24 cellular contexts compared by ENCODE assay signal in the genomic region with DNA sequence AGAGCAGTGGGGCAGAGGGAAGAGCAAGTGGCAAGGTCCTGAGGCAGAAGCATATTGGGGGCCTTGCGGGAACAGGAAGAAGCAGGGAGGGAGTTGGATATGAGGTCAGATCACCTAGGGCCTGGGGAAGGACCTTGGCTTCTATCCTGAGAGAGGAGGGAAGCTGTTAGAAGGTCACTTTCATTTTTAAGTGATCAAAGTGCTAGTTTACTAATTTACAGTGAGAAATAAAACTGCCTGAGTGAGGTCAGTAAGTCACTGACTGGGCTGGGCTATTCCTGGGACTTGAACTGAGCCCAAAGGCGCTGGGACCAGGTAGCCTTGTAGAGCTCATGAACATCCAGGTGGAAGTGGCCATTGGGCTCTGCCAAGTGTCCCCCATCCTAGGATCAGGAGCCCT.
A peak's percentile ranks its signal among the peaks of the same experiment; 100 is the strongest.
DNase-seq lines count a peak whose midpoint lies in the region; ATAC-seq, FAIRE-seq and TF ChIP-seq lines count a peak whose summit lies in the region.
"Had no signal": no experiment of that assay in that cellular context is flagged by ENCODE, and none has a peak within 500 bp of the region (broad histone marks: within the 10 kb centered on the region; RNA-seq: fewer than 3 reads in every experiment).

No MANE protein-coding gene starts in this region.

- TF ChIP-seq POLR2A in HepG2 (IDR thresholded peaks at IDR 0.05; ENCODE audit: insufficient read depth in 1 of 2, low read depth in 2 of 2, low read length in 2 of 2), result no peak
- no peak for TF ChIP-seq POLR2A in right lobe of liver (IDR thresholded peaks at IDR 0.05)

- TF ChIP-seq CTCF in HepG2 (CRISPR knock-in tag; IDR thresholded peaks at IDR 0.05) (no peak), right lobe of liver (IDR thresholded peaks at IDR 0.05) (no peak), heart right ventricle (IDR thresholded peaks at IDR 0.05) (no peak), mucosa of descending colon (IDR thresholded peaks at IDR 0.05) (no peak), type B pancreatic cell (conservative IDR thresholded peaks at IDR 0.05) (no peak)

- no peaks in the 10 kb centered on the region for H3K4me1 ChIP-seq in HepG2 (ENCODE audit: insufficient read depth, low read length)
- H3K4me1 ChIP-seq in right lobe of liver, result no peaks in the 10 kb centered on the region
- peaks cover 0 to 50% (median 26%) of the 10 kb centered on the region in 9 donors for H3K4me1 ChIP-seq in heart right ventricle
- peaks cover 6% of the 10 kb centered on the region for H3K4me1 ChIP-seq in mucosa of descending colon (ENCODE audit: low read depth)

- no peaks in the 10 kb centered on the region for H3K79me2 ChIP-seq in HepG2 (ENCODE audit: insufficient read depth, low read length)

- H3K4me3 ChIP-seq in HepG2 (replicated peaks in 1 of 3; ENCODE audit: insufficient read depth in 1 of 3, low read depth in 2 of 3, low read length in 3 of 3) (no peak overlapping the region), right lobe of liver (no peak overlapping the region), heart right ventricle (no peak overlapping the region), mucosa of descending colon (no peak overlapping the region)
- H3K4me3 ChIP-seq: GM12878, GM23338 had no signal

- H3K36me3 Mint-ChIP-seq in type B pancreatic cell, result peaks cover 26% of the 10 kb centered on the region
- peaks cover 12% of the 10 kb centered on the region for H3K36me3 Mint-ChIP-seq in activated naive CD8-positive, alpha-beta T cell treated with anti-CD3 and anti-CD28 coated beads for 36 hours

- no peak overlapping the region for H3K4me3 Mint-ChIP-seq in type B pancreatic cell
- no peak overlapping the region for H3K4me3 Mint-ChIP-seq in activated naive CD8-positive, alpha-beta T cell treated with anti-CD3 and anti-CD28 coated beads for 36 hours
- H3K4me3 Mint-ChIP-seq: CD8-positive, alpha-beta T cell; GM23338 had no signal

- no peak overlapping the region for H3K9ac ChIP-seq in HepG2 (ENCODE audit: insufficient read depth, low read depth, low read length)

- no peak overlapping the region for H3K4me2 ChIP-seq in HepG2 (ENCODE audit: low read depth, low read length)
- H3K4me2 ChIP-seq: GM23338 had no signal

- H3K36me3 ChIP-seq in HepG2 (replicated peaks in 1 of 2; ENCODE audit: control insufficient read depth in 1 of 2, insufficient read depth in 2 of 2, low read length in 2 of 2) (no peaks in the 10 kb centered on the region; a peak in 2 of 5 replicates), right lobe of liver (no peaks in the 10 kb centered on the region), heart right ventricle (no peaks in the 10 kb centered on the region), mucosa of descending colon (ENCODE audit: low read depth) (no peaks in the 10 kb centered on the region)

- H3K27me3 Mint-ChIP-seq in type B pancreatic cell, result no peaks in the 10 kb centered on the region
- H3K27me3 Mint-ChIP-seq in activated naive CD8-positive, alpha-beta T cell treated with anti-CD3 and anti-CD28 coated beads for 36 hours, result peaks cover 9% of the 10 kb centered on the region

- no peaks in the 10 kb centered on the region for H3K9me3 ChIP-seq in HepG2 (ENCODE audit: low read length)
- peaks cover 0 to 6% (median 0%) of the 10 kb centered on the region in 4 donors for H3K9me3 ChIP-seq in right lobe of liver
- H3K9me3 ChIP-seq in heart right ventricle, result peaks cover 0 to 29% (median 2%) of the 10 kb centered on the region in 11 donors
- no peaks in the 10 kb centered on the region for H3K9me3 ChIP-seq in mucosa of descending colon

- BruUV-seq in HepG2 (replicated peaks; lab: Mats Ljungman, UMichigan), result no TSS peak

- in situ Hi-C loops in HepG2 (cut with HindIII; ENCODE audit: extremely low pct_ligation_motif_present, low pct_unique_long_range_greater_than_20kb), result no loop called here

- POLR2A ChIA-PET in HepG2 (lab: Yijun Ruan, JAX), result no interaction called here

- H3K9me3 Mint-ChIP-seq in type B pancreatic cell, result no peaks in the 10 kb centered on the region
- peaks cover 9% of the 10 kb centered on the region for H3K9me3 Mint-ChIP-seq in activated naive CD8-positive, alpha-beta T cell treated with anti-CD3 and anti-CD28 coated beads for 36 hours

- no peak for ATAC-seq in HepG2
- no peak for ATAC-seq in right lobe of liver
- ATAC-seq in heart right ventricle, result peak in 3 of 8 donors; percentile 2 to 29 (median 19)
- ATAC-seq in mucosa of descending colon, result peak; percentile 78
- no peak for ATAC-seq in GM18870 (IDR thresholded peaks at IDR 0.05; ENCODE audit: unreplicated experiment)
- ATAC-seq: CD8-positive, alpha-beta T cell; GM12878; GM23338; HCT116 had no signal

- H3K27me3 ChIP-seq in HepG2 (ENCODE audit: control insufficient read depth in 1 of 2, insufficient read depth in 2 of 2, low read length in 2 of 2), result no peaks in the 10 kb centered on the region
- no peaks in the 10 kb centered on the region for H3K27me3 ChIP-seq in right lobe of liver
- no peaks in the 10 kb centered on the region for H3K27me3 ChIP-seq in heart right ventricle

- H3K4me1 Mint-ChIP-seq in type B pancreatic cell (ENCODE audit: unreplicated experiment), result peaks cover 7% of the 10 kb centered on the region
- H3K4me1 Mint-ChIP-seq in activated naive CD8-positive, alpha-beta T cell treated with anti-CD3 and anti-CD28 coated beads for 36 hours, result peaks cover 9% of the 10 kb centered on the region

- CTCF ChIA-PET in HepG2 (lab: Yijun Ruan, JAX; ENCODE audit: low intra/inter-chr PET ratio, low total read pairs), result no interaction called here

- no peak for DNase-seq in HepG2 (ENCODE audit: low spot score)
- DNase-seq in right lobe of liver, result no peak
- DNase-seq in heart right ventricle, result no peak
- DNase-seq in mucosa of descending colon, result no peak
- peak; percentile 22 for DNase-seq in type B pancreatic cell (ENCODE audit: extremely low spot score, unreplicated experiment)
- no peak for DNase-seq in occipital lobe (lab: John Stamatoyannopoulos, UW)
- no peak for DNase-seq in activated naive CD8-positive, alpha-beta T cell treated with anti-CD3 and anti-CD28 coated beads for 36 hours
- DNase-seq: Calu3; CD8-positive, alpha-beta T cell; EL; KG1; NCI-H1417; NCI-H187; NCI-H2107; NCI-H2227 treated with DMSO at 0.1 percent for 48 hours; NCI-H510A treated with DMSO at 0.1 percent for 48 hours; NCI-H774; OCI-M1; SHP77 treated with DMSO at 0.1 percent for 48 hours had no signal

- TF ChIP-seq EP300 in HepG2 (IDR thresholded peaks at IDR 0.05; ENCODE audit: low read depth in 2 of 2, low read length in 2 of 2) (no peak), HepG2 (CRISPR knock-in tag; IDR thresholded peaks at IDR 0.05; ENCODE audit: borderline replicate concordance) (no peak)

- no peak for TF ChIP-seq RAD21 in HepG2 (CRISPR knock-in tag; IDR thresholded peaks at IDR 0.05)

- no peak overlapping the region for H3K27ac Mint-ChIP-seq in type B pancreatic cell
- no peak overlapping the region for H3K27ac Mint-ChIP-seq in activated naive CD8-positive, alpha-beta T cell treated with anti-CD3 and anti-CD28 coated beads for 36 hours
- H3K27ac Mint-ChIP-seq: CD8-positive, alpha-beta T cell; GM23338 had no signal

- H4K20me1 ChIP-seq in HepG2 (ENCODE audit: insufficient read depth, low read length), result no peaks in the 10 kb centered on the region

- intact Hi-C loops in HepG2 (cut with micrococcal nuclease; ENCODE audit: unreplicated experiment) (no loop called here), right lobe of liver (cut with DNase I) (no loop called here), heart right ventricle (cut with DNase I) (no loop called here), mucosa of descending colon (cut with DNase I, micrococcal nuclease) (no loop called here)

- H2AFZ ChIP-seq in HepG2 (ENCODE audit: low read length), result no peak overlapping the region
- H2AFZ ChIP-seq: GM23338 had no signal

- 89% methylated on average over 2 of the region's 2 CpGs for WGBS in HepG2 (ENCODE audit: low lambda C conversion rate)
- 90% methylated on average over 2 of the region's 2 CpGs for WGBS in right lobe of liver (ENCODE audit: insufficient coverage, low coverage, low lambda C conversion rate, missing lambda C conversion rate)
- 53 to 84% methylated on average over 2 of the region's 2 CpGs for WGBS in heart right ventricle, 2 donors

- FAIRE-seq in HepG2 (lab: Jason Lieb, UNC), result no peak
- FAIRE-seq: A204.1, GM12878 had no signal

- H3K27ac ChIP-seq in HepG2 (ENCODE audit: extremely low read length, insufficient read depth, low read length) (no peak overlapping the region), right lobe of liver (no peak overlapping the region), heart right ventricle (peak overlapping the region; percentile 64 to 88 (median 78))

TF ChIP-seq in HepG2, 621 proteins besides CTCF, POLR2A, EP300 and RAD21 (continues in another document):
- TF ChIP-seq, protein P1, sequence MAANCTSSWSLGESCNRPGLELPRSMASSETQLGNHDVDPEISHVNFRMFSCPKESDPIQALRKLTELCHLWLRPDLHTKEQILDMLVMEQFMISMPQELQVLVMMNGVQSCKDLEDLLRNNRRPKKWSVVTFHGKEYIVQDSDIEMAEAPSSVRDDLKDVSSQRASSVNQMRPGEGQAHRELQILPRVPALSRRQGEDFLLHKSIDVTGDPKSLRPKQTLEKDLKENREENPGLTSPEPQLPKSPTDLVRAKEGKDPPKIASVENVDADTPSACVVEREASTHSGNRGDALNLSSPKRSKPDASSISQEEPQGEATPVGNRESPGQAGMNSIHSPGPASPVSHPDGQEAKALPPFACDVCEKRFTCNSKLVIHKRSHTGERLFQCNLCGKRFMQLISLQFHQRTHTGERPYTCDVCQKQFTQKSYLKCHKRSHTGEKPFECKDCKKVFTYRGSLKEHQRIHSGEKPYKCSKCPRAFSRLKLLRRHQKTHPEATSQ (CRISPR knock-in tag; IDR thresholded peaks at IDR 0.05; ENCODE audit: borderline replicate concordance), result no peak
- TF ChIP-seq, protein P2, sequence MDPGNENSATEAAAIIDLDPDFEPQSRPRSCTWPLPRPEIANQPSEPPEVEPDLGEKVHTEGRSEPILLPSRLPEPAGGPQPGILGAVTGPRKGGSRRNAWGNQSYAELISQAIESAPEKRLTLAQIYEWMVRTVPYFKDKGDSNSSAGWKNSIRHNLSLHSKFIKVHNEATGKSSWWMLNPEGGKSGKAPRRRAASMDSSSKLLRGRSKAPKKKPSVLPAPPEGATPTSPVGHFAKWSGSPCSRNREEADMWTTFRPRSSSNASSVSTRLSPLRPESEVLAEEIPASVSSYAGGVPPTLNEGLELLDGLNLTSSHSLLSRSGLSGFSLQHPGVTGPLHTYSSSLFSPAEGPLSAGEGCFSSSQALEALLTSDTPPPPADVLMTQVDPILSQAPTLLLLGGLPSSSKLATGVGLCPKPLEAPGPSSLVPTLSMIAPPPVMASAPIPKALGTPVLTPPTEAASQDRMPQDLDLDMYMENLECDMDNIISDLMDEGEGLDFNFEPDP (CRISPR knock-in tag; conservative IDR thresholded peaks at IDR 0.05), result no peak
- TF ChIP-seq AKAP8 (CRISPR knock-in tag; IDR thresholded peaks at IDR 0.05), result no peak
- TF ChIP-seq ZNF749 (CRISPR knock-in tag; IDR thresholded peaks at IDR 0.05; ENCODE audit: borderline replicate concordance), result 0 out of 2 replicates have a peak, but pooled peaks have one; percentile 29
- TF ChIP-seq ZBTB3 (CRISPR knock-in tag; IDR thresholded peaks at IDR 0.05; ENCODE audit: borderline replicate concordance, low read depth), result no peak
- TF ChIP-seq ZNF235 (CRISPR knock-in tag; IDR thresholded peaks at IDR 0.05; ENCODE audit: borderline replicate concordance), result no peak
- no peak for TF ChIP-seq TARDBP (CRISPR knock-in tag; IDR thresholded peaks at IDR 0.05)

Comparison
In these comparisons a context has a peak if more than half of its experiments do, and no peak if none do; other contexts are left out.
1. H3K27ac ChIP-seq: peak in heart right ventricle (10 of 10); none in HepG2 (single experiment) and right lobe of liver (0 of 3).